In genomic region chr11:64258356-64258755, GRCh38 we compare ENCODE assay signal across 22 cellular contexts. TPM values are rescaled to one million over a fixed set of nuclear protein-coding genes. Genes with fewer than 3 reads are reported as not detected.
DNase-seq lines count a peak whose midpoint lies in the region; ATAC-seq, FAIRE-seq and TF ChIP-seq lines count a peak whose summit lies in the region.
"Had no signal": no experiment of that assay in that cellular context is flagged by ENCODE, and none has a peak within 500 bp of the region (broad histone marks: within the 10 kb centered on the region; RNA-seq: fewer than 3 reads in every experiment).

No MANE protein-coding gene starts in this region.

- no peak overlapping the region for H3K4me3 Mint-ChIP-seq in progenitor cell of endocrine pancreas (ENCODE audit: low read depth)
- H3K4me3 Mint-ChIP-seq: CD14-positive monocyte; CD8-positive, alpha-beta T cell had no signal

- no TSS peak for BruUV-seq in HepG2 (replicated peaks; lab: Mats Ljungman, UMichigan)

- FAIRE-seq in kidney (lab: Jason Lieb, UNC) = no peak
- no peak for FAIRE-seq in HepG2 (lab: Jason Lieb, UNC)
- FAIRE-seq: A204.1, D721Med, G401.6, GM12891, GM18507 had no signal

- H3K27me3 Mint-ChIP-seq in progenitor cell of endocrine pancreas = no peaks in the 10 kb centered on the region
- H3K27me3 Mint-ChIP-seq: CD4-positive, CD25-positive, alpha-beta regulatory T cell had no signal

- H3K36me3 ChIP-seq in kidney (ENCODE audit: control insufficient read depth in 1 of 2, insufficient read depth in 2 of 2, low read length in 2 of 2) = peaks cover 6% of the 10 kb centered on the region in 2 donors
- H3K36me3 ChIP-seq in HepG2 (replicated peaks in 1 of 2; ENCODE audit: control insufficient read depth in 1 of 2, insufficient read depth in 2 of 2, low read length in 2 of 2) = peaks cover 14 to 42% of the 10 kb centered on the region in 2 experiments; a peak in 4 of 5 replicates

- 57% methylated on average over 1 of the region's 24 CpGs for WGBS in HepG2 (ENCODE audit: low lambda C conversion rate)

- no peak overlapping the region for H3K27ac Mint-ChIP-seq in progenitor cell of endocrine pancreas
- H3K27ac Mint-ChIP-seq: CD14-positive monocyte; CD8-positive, alpha-beta T cell had no signal

- POLR2A ChIA-PET in RWPE1 (lab: Yijun Ruan, JAX; ENCODE audit: low non-redundant PET) = interaction anchor here (0.5 kb wide), 1 partner anchor 89 kb away, joined by 3 read pairs; no protein-coding TSS in a partner anchor
- POLR2A ChIA-PET in HepG2 (lab: Yijun Ruan, JAX) = interaction anchor here (2.6 kb wide), 1 partner anchor 11 kb away, joined by 10 read pairs; no protein-coding TSS in a partner anchor

- H3K36me3 Mint-ChIP-seq in progenitor cell of endocrine pancreas (ENCODE audit: insufficient read depth) = peaks cover 15% of the 10 kb centered on the region
- H3K36me3 Mint-ChIP-seq: CD4-positive, CD25-positive, alpha-beta regulatory T cell had no signal

- TF ChIP-seq CTCF in RWPE1 (conservative IDR thresholded peaks at IDR 0.05; ENCODE audit: low read depth) = no peak
- no peak for TF ChIP-seq CTCF in kidney (IDR thresholded peaks at IDR 0.05; ENCODE audit: borderline replicate concordance, extremely low read depth, insufficient read depth)
- no peak for TF ChIP-seq CTCF in progenitor cell of endocrine pancreas (IDR thresholded peaks at IDR 0.05; ENCODE audit: unreplicated experiment)
- TF ChIP-seq CTCF in HepG2 (CRISPR knock-in tag; IDR thresholded peaks at IDR 0.05) = no peak

- H3K9me3 ChIP-seq in kidney (ENCODE audit: control insufficient read depth in 1 of 2, low read length in 2 of 2) = no peaks in the 10 kb centered on the region
- H3K9me3 ChIP-seq in HepG2 (ENCODE audit: low read length) = no peaks in the 10 kb centered on the region
- H3K9me3 ChIP-seq: BE2C, BLaER1, Caco-2 had no signal

- H2AFZ ChIP-seq in HepG2 (ENCODE audit: low read length) = no peak overlapping the region

- CTCF ChIA-PET in RWPE1 (lab: Yijun Ruan, JAX) = interaction anchor here (1.3 kb wide), 1 partner anchor 10 kb away, joined by 3 read pairs; no protein-coding TSS in a partner anchor
- CTCF ChIA-PET in HepG2 (lab: Yijun Ruan, JAX; ENCODE audit: low intra/inter-chr PET ratio, low total read pairs) = no interaction called here

- peak overlapping the region; percentile 98 for H3K27ac ChIP-seq in RWPE1
- no peak overlapping the region for H3K27ac ChIP-seq in kidney (ENCODE audit: low read depth in 2 of 2, low read length in 2 of 2)
- no peak overlapping the region for H3K27ac ChIP-seq in HepG2 (ENCODE audit: extremely low read length, insufficient read depth, low read length)
- H3K27ac ChIP-seq: BLaER1 had no signal

- H3K4me2 ChIP-seq in HepG2 (ENCODE audit: low read depth, low read length) = no peak overlapping the region
- H3K4me2 ChIP-seq: BLaER1 had no signal

- TF ChIP-seq POLR2A in HepG2 (IDR thresholded peaks at IDR 0.05; ENCODE audit: insufficient read depth in 1 of 2, low read depth in 2 of 2, low read length in 2 of 2) = no peak

- H3K27me3 ChIP-seq in HepG2 (ENCODE audit: control insufficient read depth in 1 of 2, insufficient read depth in 2 of 2, low read length in 2 of 2) = no peaks in the 10 kb centered on the region
- H3K27me3 ChIP-seq: BE2C, BLaER1 had no signal

- ATAC-seq in HG03108 (IDR thresholded peaks at IDR 0.05; ENCODE audit: unreplicated experiment) (no peak), HepG2 (no peak)
- ATAC-seq: CD8-positive, alpha-beta T cell had no signal

- H4K20me1 ChIP-seq in HepG2 (ENCODE audit: insufficient read depth, low read length) = no peaks in the 10 kb centered on the region

- H3K9ac ChIP-seq in kidney (ENCODE audit: low read length in 2 of 2) (no peak overlapping the region), HepG2 (ENCODE audit: insufficient read depth, low read depth, low read length) (no peak overlapping the region)
- H3K9ac ChIP-seq: BLaER1 had no signal

- TF ChIP-seq RAD21 in HepG2 (CRISPR knock-in tag; IDR thresholded peaks at IDR 0.05) = no peak

- H3K4me3 ChIP-seq in kidney (ENCODE audit: low read length in 2 of 2) (no peak overlapping the region), HepG2 (replicated peaks in 1 of 3; ENCODE audit: insufficient read depth in 1 of 3, low read depth in 2 of 3, low read length in 3 of 3) (no peak overlapping the region)
- H3K4me3 ChIP-seq: BLaER1 had no signal

- intact Hi-C loops in kidney (cut with DNase I) = no loop called here
- intact Hi-C loops in HepG2 (cut with micrococcal nuclease; ENCODE audit: unreplicated experiment) = no loop called here

- H3K9me3 Mint-ChIP-seq in progenitor cell of endocrine pancreas (ENCODE audit: low read depth) = no peaks in the 10 kb centered on the region
- H3K9me3 Mint-ChIP-seq: CD4-positive, CD25-positive, alpha-beta regulatory T cell; CD8-positive, alpha-beta T cell had no signal

- TF ChIP-seq EP300 in HepG2 (IDR thresholded peaks at IDR 0.05; ENCODE audit: low read depth in 2 of 2, low read length in 2 of 2) (no peak), HepG2 (CRISPR knock-in tag; IDR thresholded peaks at IDR 0.05; ENCODE audit: borderline replicate concordance) (no peak)

- H3K4me1 ChIP-seq in kidney (ENCODE audit: control insufficient read depth in 1 of 2, insufficient read depth in 1 of 2, low read depth in 1 of 2, low read length in 2 of 2) (peaks cover 0 to 3% of the 10 kb centered on the region in 2 donors), HepG2 (ENCODE audit: insufficient read depth, low read length) (no peaks in the 10 kb centered on the region)
- H3K4me1 ChIP-seq: Caco-2 had no signal

- no peaks in the 10 kb centered on the region for H3K4me1 Mint-ChIP-seq in progenitor cell of endocrine pancreas (ENCODE audit: low read depth)

- no peaks in the 10 kb centered on the region for H3K79me2 ChIP-seq in HepG2 (ENCODE audit: insufficient read depth, low read length)

- in situ Hi-C loops in HepG2 (cut with HindIII; ENCODE audit: extremely low pct_ligation_motif_present, low pct_unique_long_range_greater_than_20kb) = no loop called here

- DNase-seq in RWPE1 (ENCODE audit: low spot score) (no peak), kidney (peak; percentile 67), progenitor cell of endocrine pancreas (ENCODE audit: low spot score, unreplicated experiment) (no peak), HepG2 (ENCODE audit: low spot score) (no peak)
- DNase-seq: 8988T; ACHN; BE2C; C1 segment of cervical spinal cord; Caco-2; Calu3; CD4-positive, CD25-positive, alpha-beta regulatory T cell; CD8-positive, alpha-beta T cell; DMS79 treated with DMSO at 0.1 percent for 48 hours; GF-D8 had no signal

RNA-seq across cellular contexts. Expression of gene PLCB3, which starts 7.0 kb away (rescaled TPM):
- 24.6 TPM for total RNA-seq in kidney
- 9.6 TPM for polyA plus RNA-seq in kidney (ENCODE audit: insufficient read depth, low read depth, low replicate concordance)
- total RNA-seq in progenitor cell of endocrine pancreas = 22.6 and 27.3 TPM in 2 replicates
- 11.0 and 13.8 TPM in 2 replicates for total RNA-seq in HepG2 (2016; rRNA removed; fragmentation: Illumina TruSeq; extraction: Trizol)
- total RNA-seq in HepG2 (2016; cell fraction: cytosol; rRNA removed; fragmentation: Illumina TruSeq; extraction: Trizol; ENCODE audit: low read depth) = 1.0 and 1.3 TPM in 2 replicates
- total RNA-seq in HepG2 (2016; cell fraction: insoluble cytoplasmic fraction; rRNA removed; fragmentation: Illumina TruSeq; extraction: Trizol) = 8.3 and 13.7 TPM in 2 replicates
- 4.1 and 4.8 TPM in 2 replicates for total RNA-seq in HepG2 (2016; cell fraction: membrane; rRNA removed; fragmentation: Illumina TruSeq; extraction: Trizol)
- total RNA-seq in HepG2 (2016; cell fraction: nucleus; rRNA removed; fragmentation: Illumina TruSeq; extraction: Trizol) = 10.2 and 12.9 TPM in 2 replicates
- polyA plus RNA-seq in HepG2 (2011; rRNA removed) = 7.5 and 9.0 TPM in 2 replicates
- 4.0 and 5.1 TPM in 2 replicates for polyA plus RNA-seq in HepG2 (2011; cell fraction: cytosol; rRNA removed)
- 41.8 and 57.9 TPM in 2 replicates for polyA plus RNA-seq in HepG2 (2011; cell fraction: nucleus; rRNA removed)
- polyA plus RNA-seq in HepG2 (2012) = 4.3 TPM in 2 replicates
- polyA plus RNA-seq in HepG2 (2016; cell fraction: cytosol; fragmentation: Illumina TruSeq; extraction: Trizol; ENCODE audit: low read depth) = 0.59 and 0.66 TPM in 2 replicates
- polyA plus RNA-seq in HepG2 (2016; cell fraction: insoluble cytoplasmic fraction; fragmentation: Illumina TruSeq; extraction: Trizol; ENCODE audit: low read depth) = 7.0 and 8.7 TPM in 2 replicates
- polyA plus RNA-seq in HepG2 (2016; cell fraction: membrane; fragmentation: Illumina TruSeq; extraction: Trizol; ENCODE audit: low read depth) = 1.6 and 1.9 TPM in 2 replicates
- 30.9 and 31.3 TPM in 2 replicates for polyA plus RNA-seq in HepG2 (2016; cell fraction: nucleus; fragmentation: Illumina TruSeq; extraction: Trizol; ENCODE audit: insufficient read depth, low read depth)
- polyA minus RNA-seq in HepG2 (2011; rRNA and poly(A)+ RNA removed; ENCODE audit: low replicate concordance) = 16.2 and 72.0 TPM in 2 replicates
- polyA minus RNA-seq in HepG2 (2011; cell fraction: cytosol; rRNA and poly(A)+ RNA removed) = 6.0 and 9.0 TPM in 2 replicates
- 7.6 and 9.8 TPM in 2 replicates for polyA minus RNA-seq in HepG2 (2011; cell fraction: nucleus; rRNA and poly(A)+ RNA removed)

RNA-seq across cellular contexts. Expression of gene PPP1R14B, which starts 11.6 kb away (rescaled TPM):
- total RNA-seq in kidney (86.5 TPM), progenitor cell of endocrine pancreas (198 TPM in 2 replicates), HepG2 (2016; rRNA removed; fragmentation: Illumina TruSeq; extraction: Trizol) (120 and 148 TPM in 2 replicates)
- polyA plus RNA-seq in kidney (ENCODE audit: insufficient read depth, low read depth, low replicate concordance) (145 TPM), HepG2 (2011; rRNA removed) (110 and 111 TPM in 2 replicates)
- 601 and 608 TPM in 2 replicates for total RNA-seq in HepG2 (2016; cell fraction: cytosol; rRNA removed; fragmentation: Illumina TruSeq; extraction: Trizol; ENCODE audit: low read depth)
- 105 and 157 TPM in 2 replicates for total RNA-seq in HepG2 (2016; cell fraction: insoluble cytoplasmic fraction; rRNA removed; fragmentation: Illumina TruSeq; extraction: Trizol)
- total RNA-seq in HepG2 (2016; cell fraction: membrane; rRNA removed; fragmentation: Illumina TruSeq; extraction: Trizol) = 455 and 460 TPM in 2 replicates
- total RNA-seq in HepG2 (2016; cell fraction: nucleus; rRNA removed; fragmentation: Illumina TruSeq; extraction: Trizol) = 61.8 and 68.9 TPM in 2 replicates
- 95.7 and 131 TPM in 2 replicates for polyA plus RNA-seq in HepG2 (2011; cell fraction: cytosol; rRNA removed)
- 65.2 and 70.2 TPM in 2 replicates for polyA plus RNA-seq in HepG2 (2011; cell fraction: nucleus; rRNA removed)
- 85.4 and 91.2 TPM in 2 replicates for polyA plus RNA-seq in HepG2 (2012)
- 679 and 681 TPM in 2 replicates for polyA plus RNA-seq in HepG2 (2016; cell fraction: cytosol; fragmentation: Illumina TruSeq; extraction: Trizol; ENCODE audit: low read depth)
- 111 and 115 TPM in 2 replicates for polyA plus RNA-seq in HepG2 (2016; cell fraction: insoluble cytoplasmic fraction; fragmentation: Illumina TruSeq; extraction: Trizol; ENCODE audit: low read depth)
- polyA plus RNA-seq in HepG2 (2016; cell fraction: membrane; fragmentation: Illumina TruSeq; extraction: Trizol; ENCODE audit: low read depth) = 417 and 441 TPM in 2 replicates
- polyA plus RNA-seq in HepG2 (2016; cell fraction: nucleus; fragmentation: Illumina TruSeq; extraction: Trizol; ENCODE audit: insufficient read depth, low read depth) = 105 and 136 TPM in 2 replicates
- polyA minus RNA-seq in HepG2 (2011; rRNA and poly(A)+ RNA removed; ENCODE audit: low replicate concordance) = 28.2 and 115 TPM in 2 replicates
- polyA minus RNA-seq in HepG2 (2011; cell fraction: cytosol; rRNA and poly(A)+ RNA removed) = 27.3 and 27.5 TPM in 2 replicates
- polyA minus RNA-seq in HepG2 (2011; cell fraction: nucleus; rRNA and poly(A)+ RNA removed) = 10.6 and 13.1 TPM in 2 replicates

RNA-seq across cellular contexts. Expression of gene FKBP2, which starts 17.5 kb away (rescaled TPM):
- total RNA-seq in kidney (76.0 TPM), progenitor cell of endocrine pancreas (48.5 and 57.7 TPM in 2 replicates), HepG2 (2016; rRNA removed; fragmentation: Illumina TruSeq; extraction: Trizol) (29.4 and 53.3 TPM in 2 replicates)
- polyA plus RNA-seq in kidney (ENCODE audit: insufficient read depth, low read depth, low replicate concordance) (411 TPM), HepG2 (2011; rRNA removed) (30.1 and 36.0 TPM in 2 replicates)
- total RNA-seq in HepG2 (2016; cell fraction: cytosol; rRNA removed; fragmentation: Illumina TruSeq; extraction: Trizol; ENCODE audit: low read depth) = 18.2 and 19.3 TPM in 2 replicates
- total RNA-seq in HepG2 (2016; cell fraction: insoluble cytoplasmic fraction; rRNA removed; fragmentation: Illumina TruSeq; extraction: Trizol) = 32.3 and 56.4 TPM in 2 replicates
- total RNA-seq in HepG2 (2016; cell fraction: membrane; rRNA removed; fragmentation: Illumina TruSeq; extraction: Trizol) = 18.4 and 23.6 TPM in 2 replicates
- total RNA-seq in HepG2 (2016; cell fraction: nucleus; rRNA removed; fragmentation: Illumina TruSeq; extraction: Trizol) = 36.5 and 38.1 TPM in 2 replicates
- polyA plus RNA-seq in HepG2 (2011; cell fraction: cytosol; rRNA removed) = 43.4 and 54.7 TPM in 2 replicates
- polyA plus RNA-seq in HepG2 (2011; cell fraction: nucleus; rRNA removed) = 26.7 and 33.6 TPM in 2 replicates
- polyA plus RNA-seq in HepG2 (2012) = 49.8 and 55.5 TPM in 2 replicates
- polyA plus RNA-seq in HepG2 (2016; cell fraction: cytosol; fragmentation: Illumina TruSeq; extraction: Trizol; ENCODE audit: low read depth) = 23.8 and 29.7 TPM in 2 replicates
- 44.0 and 46.7 TPM in 2 replicates for polyA plus RNA-seq in HepG2 (2016; cell fraction: insoluble cytoplasmic fraction; fragmentation: Illumina TruSeq; extraction: Trizol; ENCODE audit: low read depth)
- polyA plus RNA-seq in HepG2 (2016; cell fraction: membrane; fragmentation: Illumina TruSeq; extraction: Trizol; ENCODE audit: low read depth) = 22.8 and 23.9 TPM in 2 replicates
- polyA plus RNA-seq in HepG2 (2016; cell fraction: nucleus; fragmentation: Illumina TruSeq; extraction: Trizol; ENCODE audit: insufficient read depth, low read depth) = 104 and 111 TPM in 2 replicates
- polyA minus RNA-seq in HepG2 (2011; rRNA and poly(A)+ RNA removed; ENCODE audit: low replicate concordance) = 21.5 and 47.8 TPM in 2 replicates
- polyA minus RNA-seq in HepG2 (2011; cell fraction: cytosol; rRNA and poly(A)+ RNA removed) = 13.1 and 15.1 TPM in 2 replicates
- polyA minus RNA-seq in HepG2 (2011; cell fraction: nucleus; rRNA and poly(A)+ RNA removed) = 5.5 and 7.8 TPM in 2 replicates

RNA-seq across cellular contexts. Expression of gene VEGFB, which starts 24.0 kb away (rescaled TPM):
- total RNA-seq in kidney (77.6 TPM), progenitor cell of endocrine pancreas (66.1 and 68.2 TPM in 2 replicates), HepG2 (2016; rRNA removed; fragmentation: Illumina TruSeq; extraction: Trizol) (10.1 and 11.3 TPM in 2 replicates)
- polyA plus RNA-seq in kidney (ENCODE audit: insufficient read depth, low read depth, low replicate concordance) (157 TPM), HepG2 (2011; rRNA removed) (9.0 and 10.8 TPM in 2 replicates)
- total RNA-seq in HepG2 (2016; cell fraction: cytosol; rRNA removed; fragmentation: Illumina TruSeq; extraction: Trizol; ENCODE audit: low read depth) = 33.3 and 36.0 TPM in 2 replicates
- total RNA-seq in HepG2 (2016; cell fraction: insoluble cytoplasmic fraction; rRNA removed; fragmentation: Illumina TruSeq; extraction: Trizol) = 7.7 and 10.8 TPM in 2 replicates
- 38.1 and 42.4 TPM in 2 replicates for total RNA-seq in HepG2 (2016; cell fraction: membrane; rRNA removed; fragmentation: Illumina TruSeq; extraction: Trizol)
- total RNA-seq in HepG2 (2016; cell fraction: nucleus; rRNA removed; fragmentation: Illumina TruSeq; extraction: Trizol) = 6.0 and 7.4 TPM in 2 replicates
- 6.4 and 7.2 TPM in 2 replicates for polyA plus RNA-seq in HepG2 (2011; cell fraction: cytosol; rRNA removed)
- polyA plus RNA-seq in HepG2 (2011; cell fraction: nucleus; rRNA removed) = 14.7 and 17.2 TPM in 2 replicates
- 40.4 and 54.0 TPM in 2 replicates for polyA plus RNA-seq in HepG2 (2012)
- polyA plus RNA-seq in HepG2 (2016; cell fraction: cytosol; fragmentation: Illumina TruSeq; extraction: Trizol; ENCODE audit: low read depth) = 75.5 and 81.3 TPM in 2 replicates
- polyA plus RNA-seq in HepG2 (2016; cell fraction: insoluble cytoplasmic fraction; fragmentation: Illumina TruSeq; extraction: Trizol; ENCODE audit: low read depth) = 19.0 and 24.4 TPM in 2 replicates
- polyA plus RNA-seq in HepG2 (2016; cell fraction: membrane; fragmentation: Illumina TruSeq; extraction: Trizol; ENCODE audit: low read depth) = 73.2 and 75.8 TPM in 2 replicates
- 29.2 and 36.6 TPM in 2 replicates for polyA plus RNA-seq in HepG2 (2016; cell fraction: nucleus; fragmentation: Illumina TruSeq; extraction: Trizol; ENCODE audit: insufficient read depth, low read depth)
- polyA minus RNA-seq in HepG2 (2011; rRNA and poly(A)+ RNA removed; ENCODE audit: low replicate concordance) = 8.3 and 8.6 TPM in 2 replicates
- polyA minus RNA-seq in HepG2 (2011; cell fraction: cytosol; rRNA and poly(A)+ RNA removed) = 9.6 and 10.8 TPM in 2 replicates
- polyA minus RNA-seq in HepG2 (2011; cell fraction: nucleus; rRNA and poly(A)+ RNA removed) = 2.8 and 3.7 TPM in 2 replicates

RNA-seq across cellular contexts. Expression of gene BAD, which starts 26.1 kb away (rescaled TPM):
- total RNA-seq in kidney = 59.8 TPM
- 157 TPM for polyA plus RNA-seq in kidney (ENCODE audit: insufficient read depth, low read depth, low replicate concordance)
- total RNA-seq in progenitor cell of endocrine pancreas = 42.8 and 46.9 TPM in 2 replicates
- 28.5 and 33.0 TPM in 2 replicates for total RNA-seq in HepG2 (2016; rRNA removed; fragmentation: Illumina TruSeq; extraction: Trizol)
- total RNA-seq in HepG2 (2016; cell fraction: cytosol; rRNA removed; fragmentation: Illumina TruSeq; extraction: Trizol; ENCODE audit: low read depth) = 38.1 and 48.3 TPM in 2 replicates
- total RNA-seq in HepG2 (2016; cell fraction: insoluble cytoplasmic fraction; rRNA removed; fragmentation: Illumina TruSeq; extraction: Trizol) = 31.6 and 32.7 TPM in 2 replicates
- 45.1 and 50.4 TPM in 2 replicates for total RNA-seq in HepG2 (2016; cell fraction: membrane; rRNA removed; fragmentation: Illumina TruSeq; extraction: Trizol)
- 11.0 and 16.1 TPM in 2 replicates for total RNA-seq in HepG2 (2016; cell fraction: nucleus; rRNA removed; fragmentation: Illumina TruSeq; extraction: Trizol)
- 17.9 and 21.2 TPM in 2 replicates for polyA plus RNA-seq in HepG2 (2011; rRNA removed)
- polyA plus RNA-seq in HepG2 (2011; cell fraction: cytosol; rRNA removed) = 16.2 and 25.5 TPM in 2 replicates
- 11.7 and 12.5 TPM in 2 replicates for polyA plus RNA-seq in HepG2 (2011; cell fraction: nucleus; rRNA removed)
- polyA plus RNA-seq in HepG2 (2012) = 7.1 and 11.0 TPM in 2 replicates
- polyA plus RNA-seq in HepG2 (2016; cell fraction: cytosol; fragmentation: Illumina TruSeq; extraction: Trizol; ENCODE audit: low read depth) = 44.2 and 54.0 TPM in 2 replicates
- 30.5 and 33.9 TPM in 2 replicates for polyA plus RNA-seq in HepG2 (2016; cell fraction: insoluble cytoplasmic fraction; fragmentation: Illumina TruSeq; extraction: Trizol; ENCODE audit: low read depth)
- polyA plus RNA-seq in HepG2 (2016; cell fraction: membrane; fragmentation: Illumina TruSeq; extraction: Trizol; ENCODE audit: low read depth) = 44.1 and 45.8 TPM in 2 replicates
- 18.3 and 24.9 TPM in 2 replicates for polyA plus RNA-seq in HepG2 (2016; cell fraction: nucleus; fragmentation: Illumina TruSeq; extraction: Trizol; ENCODE audit: insufficient read depth, low read depth)
- 10.3 and 10.8 TPM in 2 replicates for polyA minus RNA-seq in HepG2 (2011; rRNA and poly(A)+ RNA removed; ENCODE audit: low replicate concordance)
- polyA minus RNA-seq in HepG2 (2011; cell fraction: cytosol; rRNA and poly(A)+ RNA removed) = 3.5 and 4.1 TPM in 2 replicates
- polyA minus RNA-seq in HepG2 (2011; cell fraction: nucleus; rRNA and poly(A)+ RNA removed) = 3.1 and 4.0 TPM in 2 replicates
